In the genomic region with DNA sequence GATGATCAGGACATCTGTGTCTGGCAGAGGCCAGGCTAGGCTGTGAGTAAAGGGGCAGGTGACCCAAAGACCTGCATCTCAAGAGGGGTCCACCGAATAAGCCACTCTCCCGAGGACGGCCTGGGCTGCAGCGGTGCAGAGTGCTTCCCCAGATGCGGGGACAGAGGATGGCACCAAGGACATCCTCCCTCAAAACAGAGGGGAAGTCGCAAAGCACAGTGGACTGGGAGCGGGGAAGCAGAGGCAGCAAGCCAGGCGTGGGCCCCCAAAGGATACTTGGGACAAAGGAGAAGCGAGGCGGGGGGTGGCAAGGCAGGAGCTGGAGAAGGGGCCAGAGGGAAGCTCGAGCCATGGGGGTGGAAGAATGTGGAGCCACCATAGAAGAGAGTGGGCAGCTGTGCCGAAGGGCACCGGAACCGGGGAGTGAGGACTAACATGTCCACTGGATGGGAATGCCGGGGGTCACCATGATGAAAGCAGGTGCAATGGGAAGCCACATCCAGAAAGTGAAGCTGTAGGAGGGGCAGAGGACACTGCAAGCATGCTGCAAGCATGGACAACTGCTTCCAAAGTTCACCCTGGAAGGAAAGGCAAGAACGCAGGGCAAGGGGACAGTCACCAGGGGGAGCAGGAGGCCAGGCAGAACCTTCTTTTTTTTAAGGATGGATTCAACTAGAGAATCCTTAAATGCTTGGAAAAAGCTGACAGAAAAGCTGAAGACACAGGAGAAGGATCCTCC, we compare ENCODE assay signal across 8 cellular contexts.
A peak's percentile ranks its signal among the peaks of the same experiment; 100 is the strongest.
DNase-seq lines count a peak whose midpoint lies in the region; ATAC-seq, FAIRE-seq and TF ChIP-seq lines count a peak whose summit lies in the region.

No MANE protein-coding gene starts in this region.

- DNase-seq in BE2C (no peak), HCEC 1CT (peak; percentile 7), keratinocyte (ENCODE audit: low read depth, low spot score) (no peak), NCI-H187 (lab: John Stamatoyannopoulos, UW) (no peak), H54 (ENCODE audit: insufficient read length, low spot score) (no peak), NCI-H510A treated with DMSO at 0.1 percent for 48 hours (lab: John Stamatoyannopoulos, UW) (no peak)

- no peaks in the 10 kb centered on the region for H3K79me2 ChIP-seq in keratinocyte (ENCODE audit: control insufficient read depth, insufficient read depth, low read length)

- no peak overlapping the region for H2AFZ ChIP-seq in keratinocyte (ENCODE audit: control insufficient read depth, low read length)

- dilution Hi-C loops in keratinocyte (cut with MboI; ENCODE audit: extremely low pct_ligation_motif_present, low sequenced_read_pairs): no loop called here

- H4K20me1 ChIP-seq in keratinocyte (ENCODE audit: control insufficient read depth, extremely low read depth, insufficient read depth, low read length): peaks cover 2% of the 10 kb centered on the region

- no peaks in the 10 kb centered on the region for H3K9me3 Mint-ChIP-seq in activated naive CD4-positive, alpha-beta T cell treated with anti-CD3 and anti-CD28 coated beads, Interleukin-2, amount 50 U/mL, for 24 hours

- ATAC-seq in HG03457 (IDR thresholded peaks at IDR 0.05; ENCODE audit: unreplicated experiment): no peak

- H3K27me3 ChIP-seq in BE2C (no peaks in the 10 kb centered on the region), keratinocyte (ENCODE audit: control insufficient read depth, extremely low read depth, insufficient read depth, low read length) (no peaks in the 10 kb centered on the region)

- H3K4me1 Mint-ChIP-seq in activated naive CD4-positive, alpha-beta T cell treated with anti-CD3 and anti-CD28 coated beads, Interleukin-2, amount 50 U/mL, for 24 hours: peaks cover 29% of the 10 kb centered on the region

- H3K9ac ChIP-seq in keratinocyte (ENCODE audit: control insufficient read depth, extremely low read depth, insufficient read depth, low read length): no peak overlapping the region

- no peak overlapping the region for H3K4me2 ChIP-seq in keratinocyte (ENCODE audit: control insufficient read depth, extremely low read depth, insufficient read depth, low read depth, low read length)

- H3K36me3 ChIP-seq in BE2C: peaks cover 98% of the 10 kb centered on the region
- peaks cover 25 to 42% of the 10 kb centered on the region in 2 experiments for H3K36me3 ChIP-seq in keratinocyte (ENCODE audit: control insufficient read depth in 2 of 2, extremely low read depth in 1 of 2, insufficient read depth in 2 of 2, low read length in 2 of 2)

- no peaks in the 10 kb centered on the region for H3K9me1 ChIP-seq in keratinocyte (ENCODE audit: control insufficient read depth, extremely low read depth, insufficient read depth, low read length)

- H3K4me3 ChIP-seq in BE2C (ENCODE audit: low read depth, low read length) (no peak overlapping the region), keratinocyte (ENCODE audit: control insufficient read depth in 2 of 3, extremely low read depth in 1 of 3, insufficient read depth in 2 of 3, low read depth in 1 of 3, low read length in 3 of 3) (no peak overlapping the region)

- peak overlapping the region; percentile 16 for H3K4me3 Mint-ChIP-seq in activated naive CD4-positive, alpha-beta T cell treated with anti-CD3 and anti-CD28 coated beads, Interleukin-2, amount 50 U/mL, for 24 hours

- TF ChIP-seq POLR2A in H54 (IDR thresholded peaks at IDR 0.05; ENCODE audit: low read depth, low read length): no peak

- H3K4me1 ChIP-seq in BE2C: peaks cover 9% of the 10 kb centered on the region
- H3K4me1 ChIP-seq in keratinocyte (ENCODE audit: control insufficient read depth, extremely low read depth, insufficient read depth, low read length): no peaks in the 10 kb centered on the region

- H3K27me3 Mint-ChIP-seq in activated naive CD4-positive, alpha-beta T cell treated with anti-CD3 and anti-CD28 coated beads, Interleukin-2, amount 50 U/mL, for 24 hours: no peaks in the 10 kb centered on the region

- peaks cover 11% of the 10 kb centered on the region for H3K36me3 Mint-ChIP-seq in activated naive CD4-positive, alpha-beta T cell treated with anti-CD3 and anti-CD28 coated beads, Interleukin-2, amount 50 U/mL, for 24 hours

- peak; percentile 67 for TF ChIP-seq CTCF in BE2C (IDR thresholded peaks at IDR 0.05; ENCODE audit: low read depth, low read length)
- peak in 2 of 3 experiments; percentile 45 to 58 for TF ChIP-seq CTCF in keratinocyte (optimal IDR thresholded peaks at IDR 0.05 in 1 of 3, IDR thresholded peaks at IDR 0.05 in 1 of 3, conservative IDR thresholded peaks at IDR 0.05 in 1 of 3; ENCODE audit: extremely low read depth in 1 of 3, insufficient read depth in 2 of 3, low read length in 3 of 3)

- no peaks in the 10 kb centered on the region for H3K9me3 ChIP-seq in BE2C
- H3K9me3 ChIP-seq in keratinocyte (ENCODE audit: control insufficient read depth, low read depth, low read length): no peaks in the 10 kb centered on the region

- peak overlapping the region; percentile 30 for H3K27ac Mint-ChIP-seq in activated naive CD4-positive, alpha-beta T cell treated with anti-CD3 and anti-CD28 coated beads, Interleukin-2, amount 50 U/mL, for 24 hours

- no peak overlapping the region for H3K27ac ChIP-seq in keratinocyte (ENCODE audit: control insufficient read depth, insufficient read depth, low read length)

- FAIRE-seq in keratinocyte (lab: Jason Lieb, UNC): no peak
- FAIRE-seq in H54 (lab: Jason Lieb, UNC): no peak
